ENCODE assay signal across 21 cellular contexts in the genomic region with DNA sequence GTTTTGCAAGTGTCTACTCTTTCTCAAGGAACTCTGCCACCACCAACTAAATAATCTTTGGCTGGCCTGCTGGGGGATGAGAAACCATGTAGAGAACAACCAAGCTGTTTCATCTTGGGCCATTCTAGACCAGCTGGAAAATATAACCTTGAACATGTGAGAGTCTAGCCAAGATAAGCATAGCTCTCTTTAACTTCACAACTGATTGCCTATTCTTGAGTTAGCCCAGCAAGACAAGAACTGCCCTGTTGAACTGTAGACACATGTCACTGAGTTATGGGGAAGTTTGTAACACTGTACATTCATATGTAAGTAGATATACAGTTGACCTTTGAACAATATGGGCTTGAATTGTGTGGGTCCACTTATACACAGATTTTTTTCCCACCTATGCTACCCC.
"Had no signal": no experiment of that assay in that cellular context is flagged by ENCODE, and none has a peak within 500 bp of the region (broad histone marks: within the 10 kb centered on the region; RNA-seq: fewer than 3 reads in every experiment).

No MANE protein-coding gene starts in this region.

- H3K4me1 ChIP-seq: gastroesophageal sphincter, right atrium auricular region, tibial artery, upper lobe of right lung, vagina had no signal

- H3K4me1 Mint-ChIP-seq: natural killer cell, neural crest cell had no signal

- H3K4me3 ChIP-seq: coronary artery, dorsolateral prefrontal cortex, esophagus muscularis mucosa, gastroesophageal sphincter, ovary, right atrium auricular region, smooth muscle cell, tibial artery, upper lobe of right lung, vagina had no signal

- H3K27me3 ChIP-seq: dorsolateral prefrontal cortex, esophagus muscularis mucosa, gastroesophageal sphincter, ovary, right atrium auricular region, tibial artery, upper lobe of right lung, vagina had no signal

- H3K9me3 ChIP-seq: esophagus muscularis mucosa, gastroesophageal sphincter, ovary, right atrium auricular region, tibial artery, upper lobe of right lung, vagina had no signal

- H3K4me3 Mint-ChIP-seq: natural killer cell, neural crest cell had no signal

- H3K27ac Mint-ChIP-seq: natural killer cell had no signal

- H3K27ac ChIP-seq: coronary artery, dorsolateral prefrontal cortex, epithelial cell of prostate, esophagus muscularis mucosa, gastroesophageal sphincter, ovary, right atrium auricular region, tibial artery, upper lobe of right lung, vagina had no signal

- H3K36me3 ChIP-seq: ovary had no signal

- H3K4me2 ChIP-seq: smooth muscle cell had no signal

- DNase-seq: dorsolateral prefrontal cortex; effector CD8-positive, alpha-beta T cell; glutamatergic neuron; islet precursor cell; natural killer cell; nucleus accumbens; ovary; stimulated activated CD4-positive, alpha-beta T cell treated with anti-CD3 and anti-CD28 coated beads, Interleukin-2, amount 100 ng/mL, for 48 hours; stimulated activated naive CD4-positive, alpha-beta T cell treated with Interleukin-2 at 50 U/mL for 16 hours; tibial artery; upper lobe of right lung had no signal

- H3K9me3 Mint-ChIP-seq: natural killer cell, neural crest cell had no signal

- FAIRE-seq: endometrium had no signal

- ATAC-seq: gastroesophageal sphincter, left lobe of liver, natural killer cell, upper lobe of right lung had no signal
